ENCODE assay signal across 1 cellular context in the genomic region with DNA sequence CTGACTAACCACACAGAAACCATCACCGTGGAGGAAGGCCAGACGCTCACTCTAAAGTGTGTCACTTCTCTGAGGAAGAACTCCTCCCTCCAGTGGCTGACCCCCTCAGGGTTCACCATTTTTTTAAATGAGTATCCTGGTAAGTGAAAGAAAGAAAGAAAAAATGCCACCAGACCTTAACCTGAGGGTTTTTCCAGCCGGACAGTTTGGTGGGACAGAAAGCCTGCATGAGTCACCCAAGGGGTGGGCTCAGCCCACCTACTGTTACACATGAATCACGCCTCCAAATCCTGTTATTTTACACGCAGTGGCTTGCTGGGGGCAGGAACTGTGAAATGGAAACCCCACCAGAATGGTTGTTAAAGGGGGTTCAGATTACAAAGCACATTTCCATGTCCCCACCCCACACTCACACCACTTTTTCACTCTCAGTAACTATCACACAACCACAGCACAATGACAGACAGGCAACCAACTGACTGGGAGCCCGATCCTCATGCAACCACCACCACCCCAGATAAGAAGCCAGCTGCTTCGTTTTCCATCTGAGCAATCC.
TF ChIP-seq lines count a peak whose summit lies in the region.

No MANE protein-coding gene starts in this region.

TF ChIP-seq in WTC11, 78 proteins besides CTCF, POLR2A, EP300 and RAD21 (continued from another document):
- TF ChIP-seq ZNF281 (CRISPR knock-in tag; IDR thresholded peaks at IDR 0.05) (no peak), AFF4 (CRISPR knock-in tag; IDR thresholded peaks at IDR 0.05; ENCODE audit: borderline replicate concordance) (no peak), SP1 (CRISPR knock-in tag; conservative IDR thresholded peaks at IDR 0.05) (no peak), PRDM15 (CRISPR knock-in tag; IDR thresholded peaks at IDR 0.05) (no peak)
- TF ChIP-seq, protein P1, sequence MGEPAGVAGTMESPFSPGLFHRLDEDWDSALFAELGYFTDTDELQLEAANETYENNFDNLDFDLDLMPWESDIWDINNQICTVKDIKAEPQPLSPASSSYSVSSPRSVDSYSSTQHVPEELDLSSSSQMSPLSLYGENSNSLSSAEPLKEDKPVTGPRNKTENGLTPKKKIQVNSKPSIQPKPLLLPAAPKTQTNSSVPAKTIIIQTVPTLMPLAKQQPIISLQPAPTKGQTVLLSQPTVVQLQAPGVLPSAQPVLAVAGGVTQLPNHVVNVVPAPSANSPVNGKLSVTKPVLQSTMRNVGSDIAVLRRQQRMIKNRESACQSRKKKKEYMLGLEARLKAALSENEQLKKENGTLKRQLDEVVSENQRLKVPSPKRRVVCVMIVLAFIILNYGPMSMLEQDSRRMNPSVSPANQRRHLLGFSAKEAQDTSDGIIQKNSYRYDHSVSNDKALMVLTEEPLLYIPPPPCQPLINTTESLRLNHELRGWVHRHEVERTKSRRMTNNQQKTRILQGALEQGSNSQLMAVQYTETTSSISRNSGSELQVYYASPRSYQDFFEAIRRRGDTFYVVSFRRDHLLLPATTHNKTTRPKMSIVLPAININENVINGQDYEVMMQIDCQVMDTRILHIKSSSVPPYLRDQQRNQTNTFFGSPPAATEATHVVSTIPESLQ (CRISPR knock-in tag; IDR thresholded peaks at IDR 0.05) = no peak
- TF ChIP-seq, protein P2, sequence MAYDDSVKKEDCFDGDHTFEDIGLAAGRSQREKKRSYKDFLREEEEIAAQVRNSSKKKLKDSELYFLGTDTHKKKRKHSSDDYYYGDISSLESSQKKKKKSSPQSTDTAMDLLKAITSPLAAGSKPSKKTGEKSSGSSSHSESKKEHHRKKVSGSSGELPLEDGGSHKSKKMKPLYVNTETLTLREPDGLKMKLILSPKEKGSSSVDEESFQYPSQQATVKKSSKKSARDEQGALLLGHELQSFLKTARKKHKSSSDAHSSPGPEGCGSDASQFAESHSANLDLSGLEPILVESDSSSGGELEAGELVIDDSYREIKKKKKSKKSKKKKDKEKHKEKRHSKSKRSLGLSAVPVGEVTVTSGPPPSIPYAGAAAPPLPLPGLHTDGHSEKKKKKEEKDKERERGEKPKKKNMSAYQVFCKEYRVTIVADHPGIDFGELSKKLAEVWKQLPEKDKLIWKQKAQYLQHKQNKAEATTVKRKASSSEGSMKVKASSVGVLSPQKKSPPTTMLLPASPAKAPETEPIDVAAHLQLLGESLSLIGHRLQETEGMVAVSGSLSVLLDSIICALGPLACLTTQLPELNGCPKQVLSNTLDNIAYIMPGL (CRISPR knock-in tag; IDR thresholded peaks at IDR 0.05) = no peak
- TF ChIP-seq, protein P3, sequence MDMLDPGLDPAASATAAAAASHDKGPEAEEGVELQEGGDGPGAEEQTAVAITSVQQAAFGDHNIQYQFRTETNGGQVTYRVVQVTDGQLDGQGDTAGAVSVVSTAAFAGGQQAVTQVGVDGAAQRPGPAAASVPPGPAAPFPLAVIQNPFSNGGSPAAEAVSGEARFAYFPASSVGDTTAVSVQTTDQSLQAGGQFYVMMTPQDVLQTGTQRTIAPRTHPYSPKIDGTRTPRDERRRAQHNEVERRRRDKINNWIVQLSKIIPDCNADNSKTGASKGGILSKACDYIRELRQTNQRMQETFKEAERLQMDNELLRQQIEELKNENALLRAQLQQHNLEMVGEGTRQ (CRISPR knock-in tag; IDR thresholded peaks at IDR 0.05) = no peak
